ENCODE assay signal across 12 cellular contexts in the genomic region with DNA sequence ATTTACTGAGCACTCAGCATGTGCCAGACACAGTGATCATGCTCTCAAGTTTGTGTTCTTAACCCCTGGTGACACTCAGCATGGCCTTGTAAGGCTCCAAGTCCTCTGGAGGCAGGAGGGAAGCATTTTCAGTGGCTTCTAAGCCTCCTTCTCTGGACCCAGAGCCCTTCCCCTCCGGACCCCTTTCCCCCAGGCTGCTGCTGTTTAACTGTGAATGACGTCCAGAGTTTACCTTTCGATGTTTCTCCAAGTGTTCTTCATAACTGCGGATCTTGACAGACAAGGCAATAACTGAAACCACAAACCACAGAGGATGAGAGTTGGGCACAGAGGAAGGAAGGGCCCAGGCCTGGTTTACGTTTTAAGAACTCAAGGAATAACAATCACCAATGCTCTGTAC. TPM values are rescaled to one million over a fixed set of nuclear protein-coding genes. Genes with fewer than 3 reads are reported as not detected.
DNase-seq lines count a peak whose midpoint lies in the region; ATAC-seq and TF ChIP-seq lines count a peak whose summit lies in the region.
"Had no signal": no experiment of that assay in that cellular context is flagged by ENCODE, and none has a peak within 500 bp of the region (broad histone marks: within the 10 kb centered on the region; RNA-seq: fewer than 3 reads in every experiment).

No MANE protein-coding gene starts in this region.

- H3K4me3 Mint-ChIP-seq in activated naive CD8-positive, alpha-beta T cell: no peak overlapping the region
- H3K4me3 Mint-ChIP-seq: IgD-negative memory B cell had no signal

- no peaks in the 10 kb centered on the region for H3K9me3 Mint-ChIP-seq in activated naive CD8-positive, alpha-beta T cell (ENCODE audit: low read depth)
- H3K9me3 Mint-ChIP-seq: IgD-negative memory B cell had no signal

- peaks cover 20% of the 10 kb centered on the region for H3K36me3 Mint-ChIP-seq in activated naive CD8-positive, alpha-beta T cell

- DNase-seq in KG1 (lab: John Stamatoyannopoulos, UW) (peak; percentile 40), HEK293T (ENCODE audit: extremely low spot score) (no peak)
- DNase-seq: activated effector memory CD4-positive, alpha-beta T cell treated with Interleukin-2 at 50 U/mL for 16 hours; effector CD4-positive, alpha-beta T cell; hippocampal formation; NCI-H446 treated with DMSO at 0.1 percent for 48 hours had no signal

- no peak for TF ChIP-seq EP300 in gastroesophageal sphincter (IDR thresholded peaks at IDR 0.05)

- no peak for ATAC-seq in gastroesophageal sphincter
- ATAC-seq in HG02798 (IDR thresholded peaks at IDR 0.05; ENCODE audit: poor library complexity, unreplicated experiment): no peak

- H3K27ac Mint-ChIP-seq in activated naive CD8-positive, alpha-beta T cell: peak overlapping the region; percentile 87

- no peaks in the 10 kb centered on the region for H3K9me3 ChIP-seq in gastroesophageal sphincter
- H3K9me3 ChIP-seq: suprapubic skin had no signal

- peak overlapping the region; percentile 13; the same call in 1 of the 2 replicates for H3K27ac ChIP-seq in 22Rv1
- H3K27ac ChIP-seq in gastroesophageal sphincter: no peak overlapping the region
- H3K27ac ChIP-seq: suprapubic skin had no signal

- WGBS in gastroesophageal sphincter (ENCODE audit: low coverage in 1 of 2), 2 donors: 72 to 84% methylated on average over 4 to 5 of the region's 5 CpGs

- peaks cover 0 to 11% (median 4%) of the 10 kb centered on the region in 3 donors for H3K4me1 ChIP-seq in gastroesophageal sphincter

- CTCF ChIA-PET in HEK293T (lab: Yijun Ruan, JAX): no interaction called here

- no peaks in the 10 kb centered on the region for H3K27me3 ChIP-seq in gastroesophageal sphincter
- H3K27me3 ChIP-seq: suprapubic skin had no signal

- H3K4me3 ChIP-seq in gastroesophageal sphincter: no peak overlapping the region
- H3K4me3 ChIP-seq: suprapubic skin had no signal

- peaks cover 0 to 87% of the 10 kb centered on the region in 2 donors for H3K36me3 ChIP-seq in gastroesophageal sphincter

- peaks cover 31% of the 10 kb centered on the region for H3K4me1 Mint-ChIP-seq in activated naive CD8-positive, alpha-beta T cell (ENCODE audit: low read depth)

- TF ChIP-seq CTCF in 22Rv1 (IDR thresholded peaks at IDR 0.05) (no peak), gastroesophageal sphincter (IDR thresholded peaks at IDR 0.05) (no peak)

- POLR2A ChIA-PET in HEK293T (lab: Yijun Ruan, JAX): no interaction called here

- H3K27me3 Mint-ChIP-seq in activated naive CD8-positive, alpha-beta T cell: no peaks in the 10 kb centered on the region
- H3K27me3 Mint-ChIP-seq: IgD-negative memory B cell had no signal

- no peak for TF ChIP-seq POLR2A in gastroesophageal sphincter (IDR thresholded peaks at IDR 0.05)

TF ChIP-seq in HEK293T, 16 proteins besides CTCF, POLR2A, EP300 and RAD21:
- no peak for TF ChIP-seq SUZ12 (IDR thresholded peaks at IDR 0.05)
- no peak for TF ChIP-seq L3MBTL2 (conservative IDR thresholded peaks at IDR 0.05)
- no peak for TF ChIP-seq HDGF (IDR thresholded peaks at IDR 0.05; ENCODE audit: borderline replicate concordance)
- no peak for TF ChIP-seq ZNF384 (IDR thresholded peaks at IDR 0.05)
- TF ChIP-seq CTBP1 (IDR thresholded peaks at IDR 0.05; ENCODE audit: borderline replicate concordance): no peak
- TF ChIP-seq LEF1 (IDR thresholded peaks at IDR 0.05; ENCODE audit: borderline replicate concordance): no peak
- TF ChIP-seq, protein P1, sequence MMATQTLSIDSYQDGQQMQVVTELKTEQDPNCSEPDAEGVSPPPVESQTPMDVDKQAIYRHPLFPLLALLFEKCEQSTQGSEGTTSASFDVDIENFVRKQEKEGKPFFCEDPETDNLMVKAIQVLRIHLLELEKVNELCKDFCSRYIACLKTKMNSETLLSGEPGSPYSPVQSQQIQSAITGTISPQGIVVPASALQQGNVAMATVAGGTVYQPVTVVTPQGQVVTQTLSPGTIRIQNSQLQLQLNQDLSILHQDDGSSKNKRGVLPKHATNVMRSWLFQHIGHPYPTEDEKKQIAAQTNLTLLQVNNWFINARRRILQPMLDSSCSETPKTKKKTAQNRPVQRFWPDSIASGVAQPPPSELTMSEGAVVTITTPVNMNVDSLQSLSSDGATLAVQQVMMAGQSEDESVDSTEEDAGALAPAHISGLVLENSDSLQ (IDR thresholded peaks at IDR 0.05): no peak
- TF ChIP-seq TARDBP (IDR thresholded peaks at IDR 0.05): no peak
- TF ChIP-seq FOXK2 (IDR thresholded peaks at IDR 0.05): no peak

RNA-seq across cellular contexts. Expression of a gene that starts 6.5 kb away (rescaled TPM):
- total RNA-seq in gastroesophageal sphincter: 10 to 100 TPM; 52.6 to 68.5 (median 61.3) TPM

RNA-seq across cellular contexts. Expression of a gene that starts 7.4 kb away (rescaled TPM):
- 10 to 100 TPM in 2 of 4 donors, 1 to 10 TPM in 2; 6.5 to 13.9 (median 10.0) TPM for total RNA-seq in gastroesophageal sphincter

RNA-seq across cellular contexts. Expression of a gene that starts 25.0 kb away (rescaled TPM):
- total RNA-seq in gastroesophageal sphincter: 10 to 100 TPM in 2 of 4 donors, 1 to 10 TPM in 2; 2.7 to 26.8 (median 10.1) TPM

RNA-seq across cellular contexts. Expression of a gene that starts 60.0 kb away (rescaled TPM):
- 10 to 100 TPM; 39.5 to 50.2 (median 47.3) TPM for total RNA-seq in gastroesophageal sphincter
